Comparison of ENCODE assay signal across 1 cellular context in the genomic region with DNA sequence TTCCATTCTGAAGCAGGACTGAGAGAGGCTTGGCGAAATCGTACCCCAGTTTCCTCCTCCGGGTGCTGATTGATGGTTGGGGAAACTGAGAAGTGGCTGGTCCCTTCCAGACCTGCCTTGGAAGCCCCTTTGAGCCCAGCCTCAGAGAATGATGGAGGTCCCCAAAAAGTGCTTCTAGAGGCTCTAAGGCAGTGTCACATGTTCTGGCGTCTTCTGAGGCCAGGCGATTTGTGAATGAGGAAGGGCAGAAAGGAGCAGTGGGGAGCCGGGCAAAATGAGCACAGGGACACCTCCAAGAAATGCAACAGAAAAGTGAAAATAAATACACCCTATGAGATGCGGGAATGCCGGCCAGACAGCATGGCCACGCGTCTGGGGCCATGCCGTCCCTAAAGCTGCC.
TF ChIP-seq lines count a peak whose summit lies in the region.

No MANE protein-coding gene starts in this region.

TF ChIP-seq in IMR-90, 13 proteins besides CTCF, POLR2A, EP300 and RAD21:
- TF ChIP-seq, protein P1, sequence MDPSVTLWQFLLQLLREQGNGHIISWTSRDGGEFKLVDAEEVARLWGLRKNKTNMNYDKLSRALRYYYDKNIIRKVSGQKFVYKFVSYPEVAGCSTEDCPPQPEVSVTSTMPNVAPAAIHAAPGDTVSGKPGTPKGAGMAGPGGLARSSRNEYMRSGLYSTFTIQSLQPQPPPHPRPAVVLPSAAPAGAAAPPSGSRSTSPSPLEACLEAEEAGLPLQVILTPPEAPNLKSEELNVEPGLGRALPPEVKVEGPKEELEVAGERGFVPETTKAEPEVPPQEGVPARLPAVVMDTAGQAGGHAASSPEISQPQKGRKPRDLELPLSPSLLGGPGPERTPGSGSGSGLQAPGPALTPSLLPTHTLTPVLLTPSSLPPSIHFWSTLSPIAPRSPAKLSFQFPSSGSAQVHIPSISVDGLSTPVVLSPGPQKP (IDR thresholded peaks at IDR 0.05; ENCODE audit: borderline replicate concordance, low read depth, low read length) = no peak
- TF ChIP-seq, protein P2, sequence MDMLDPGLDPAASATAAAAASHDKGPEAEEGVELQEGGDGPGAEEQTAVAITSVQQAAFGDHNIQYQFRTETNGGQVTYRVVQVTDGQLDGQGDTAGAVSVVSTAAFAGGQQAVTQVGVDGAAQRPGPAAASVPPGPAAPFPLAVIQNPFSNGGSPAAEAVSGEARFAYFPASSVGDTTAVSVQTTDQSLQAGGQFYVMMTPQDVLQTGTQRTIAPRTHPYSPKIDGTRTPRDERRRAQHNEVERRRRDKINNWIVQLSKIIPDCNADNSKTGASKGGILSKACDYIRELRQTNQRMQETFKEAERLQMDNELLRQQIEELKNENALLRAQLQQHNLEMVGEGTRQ (IDR thresholded peaks at IDR 0.05; ENCODE audit: low read depth, low read length) = no peak
- TF ChIP-seq NFE2L2 (IDR thresholded peaks at IDR 0.05; ENCODE audit: low read depth, low read length) = no peak
- no peak for TF ChIP-seq RFX5 (IDR thresholded peaks at IDR 0.05; ENCODE audit: low read depth, low read length)
- no peak for TF ChIP-seq RCOR1 (IDR thresholded peaks at IDR 0.05; ENCODE audit: insufficient replicate concordance, low read length)
- TF ChIP-seq CHD1 (IDR thresholded peaks at IDR 0.05; ENCODE audit: low read depth, low read length) = no peak
